In the genomic region with DNA sequence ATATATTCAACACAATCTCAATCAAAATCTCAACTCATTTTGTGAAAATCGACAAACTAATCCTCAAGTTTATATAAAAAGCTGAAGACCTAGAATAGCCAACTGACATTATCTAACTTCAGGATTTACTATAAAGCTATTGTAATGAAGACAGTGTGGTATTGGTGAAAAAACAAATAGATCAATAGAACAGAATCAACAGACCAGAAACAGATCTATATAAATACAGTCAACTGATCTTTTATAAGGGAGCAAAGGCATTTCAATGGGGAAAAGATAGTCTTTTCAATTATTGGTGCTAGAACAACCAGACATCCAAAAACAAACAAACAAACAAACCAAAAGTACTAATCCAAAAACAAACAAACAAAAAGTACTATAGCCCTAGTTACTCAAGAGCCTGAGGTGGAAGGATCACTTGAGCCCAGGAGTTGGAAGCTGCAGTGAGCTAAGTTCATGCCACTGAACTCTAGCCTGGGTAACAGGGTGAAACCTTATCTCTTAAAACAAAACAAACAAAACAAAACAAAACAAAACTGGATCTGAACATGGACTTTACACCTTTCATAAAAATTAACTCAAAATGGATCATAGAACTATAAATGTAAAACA, we compare ENCODE assay signal across 1 cellular context.
TF ChIP-seq lines count a peak whose summit lies in the region.

No MANE protein-coding gene starts in this region.

TF ChIP-seq in K562, 482 proteins besides CTCF, POLR2A, EP300 and RAD21 (continued from another document):
- TF ChIP-seq, protein P1, sequence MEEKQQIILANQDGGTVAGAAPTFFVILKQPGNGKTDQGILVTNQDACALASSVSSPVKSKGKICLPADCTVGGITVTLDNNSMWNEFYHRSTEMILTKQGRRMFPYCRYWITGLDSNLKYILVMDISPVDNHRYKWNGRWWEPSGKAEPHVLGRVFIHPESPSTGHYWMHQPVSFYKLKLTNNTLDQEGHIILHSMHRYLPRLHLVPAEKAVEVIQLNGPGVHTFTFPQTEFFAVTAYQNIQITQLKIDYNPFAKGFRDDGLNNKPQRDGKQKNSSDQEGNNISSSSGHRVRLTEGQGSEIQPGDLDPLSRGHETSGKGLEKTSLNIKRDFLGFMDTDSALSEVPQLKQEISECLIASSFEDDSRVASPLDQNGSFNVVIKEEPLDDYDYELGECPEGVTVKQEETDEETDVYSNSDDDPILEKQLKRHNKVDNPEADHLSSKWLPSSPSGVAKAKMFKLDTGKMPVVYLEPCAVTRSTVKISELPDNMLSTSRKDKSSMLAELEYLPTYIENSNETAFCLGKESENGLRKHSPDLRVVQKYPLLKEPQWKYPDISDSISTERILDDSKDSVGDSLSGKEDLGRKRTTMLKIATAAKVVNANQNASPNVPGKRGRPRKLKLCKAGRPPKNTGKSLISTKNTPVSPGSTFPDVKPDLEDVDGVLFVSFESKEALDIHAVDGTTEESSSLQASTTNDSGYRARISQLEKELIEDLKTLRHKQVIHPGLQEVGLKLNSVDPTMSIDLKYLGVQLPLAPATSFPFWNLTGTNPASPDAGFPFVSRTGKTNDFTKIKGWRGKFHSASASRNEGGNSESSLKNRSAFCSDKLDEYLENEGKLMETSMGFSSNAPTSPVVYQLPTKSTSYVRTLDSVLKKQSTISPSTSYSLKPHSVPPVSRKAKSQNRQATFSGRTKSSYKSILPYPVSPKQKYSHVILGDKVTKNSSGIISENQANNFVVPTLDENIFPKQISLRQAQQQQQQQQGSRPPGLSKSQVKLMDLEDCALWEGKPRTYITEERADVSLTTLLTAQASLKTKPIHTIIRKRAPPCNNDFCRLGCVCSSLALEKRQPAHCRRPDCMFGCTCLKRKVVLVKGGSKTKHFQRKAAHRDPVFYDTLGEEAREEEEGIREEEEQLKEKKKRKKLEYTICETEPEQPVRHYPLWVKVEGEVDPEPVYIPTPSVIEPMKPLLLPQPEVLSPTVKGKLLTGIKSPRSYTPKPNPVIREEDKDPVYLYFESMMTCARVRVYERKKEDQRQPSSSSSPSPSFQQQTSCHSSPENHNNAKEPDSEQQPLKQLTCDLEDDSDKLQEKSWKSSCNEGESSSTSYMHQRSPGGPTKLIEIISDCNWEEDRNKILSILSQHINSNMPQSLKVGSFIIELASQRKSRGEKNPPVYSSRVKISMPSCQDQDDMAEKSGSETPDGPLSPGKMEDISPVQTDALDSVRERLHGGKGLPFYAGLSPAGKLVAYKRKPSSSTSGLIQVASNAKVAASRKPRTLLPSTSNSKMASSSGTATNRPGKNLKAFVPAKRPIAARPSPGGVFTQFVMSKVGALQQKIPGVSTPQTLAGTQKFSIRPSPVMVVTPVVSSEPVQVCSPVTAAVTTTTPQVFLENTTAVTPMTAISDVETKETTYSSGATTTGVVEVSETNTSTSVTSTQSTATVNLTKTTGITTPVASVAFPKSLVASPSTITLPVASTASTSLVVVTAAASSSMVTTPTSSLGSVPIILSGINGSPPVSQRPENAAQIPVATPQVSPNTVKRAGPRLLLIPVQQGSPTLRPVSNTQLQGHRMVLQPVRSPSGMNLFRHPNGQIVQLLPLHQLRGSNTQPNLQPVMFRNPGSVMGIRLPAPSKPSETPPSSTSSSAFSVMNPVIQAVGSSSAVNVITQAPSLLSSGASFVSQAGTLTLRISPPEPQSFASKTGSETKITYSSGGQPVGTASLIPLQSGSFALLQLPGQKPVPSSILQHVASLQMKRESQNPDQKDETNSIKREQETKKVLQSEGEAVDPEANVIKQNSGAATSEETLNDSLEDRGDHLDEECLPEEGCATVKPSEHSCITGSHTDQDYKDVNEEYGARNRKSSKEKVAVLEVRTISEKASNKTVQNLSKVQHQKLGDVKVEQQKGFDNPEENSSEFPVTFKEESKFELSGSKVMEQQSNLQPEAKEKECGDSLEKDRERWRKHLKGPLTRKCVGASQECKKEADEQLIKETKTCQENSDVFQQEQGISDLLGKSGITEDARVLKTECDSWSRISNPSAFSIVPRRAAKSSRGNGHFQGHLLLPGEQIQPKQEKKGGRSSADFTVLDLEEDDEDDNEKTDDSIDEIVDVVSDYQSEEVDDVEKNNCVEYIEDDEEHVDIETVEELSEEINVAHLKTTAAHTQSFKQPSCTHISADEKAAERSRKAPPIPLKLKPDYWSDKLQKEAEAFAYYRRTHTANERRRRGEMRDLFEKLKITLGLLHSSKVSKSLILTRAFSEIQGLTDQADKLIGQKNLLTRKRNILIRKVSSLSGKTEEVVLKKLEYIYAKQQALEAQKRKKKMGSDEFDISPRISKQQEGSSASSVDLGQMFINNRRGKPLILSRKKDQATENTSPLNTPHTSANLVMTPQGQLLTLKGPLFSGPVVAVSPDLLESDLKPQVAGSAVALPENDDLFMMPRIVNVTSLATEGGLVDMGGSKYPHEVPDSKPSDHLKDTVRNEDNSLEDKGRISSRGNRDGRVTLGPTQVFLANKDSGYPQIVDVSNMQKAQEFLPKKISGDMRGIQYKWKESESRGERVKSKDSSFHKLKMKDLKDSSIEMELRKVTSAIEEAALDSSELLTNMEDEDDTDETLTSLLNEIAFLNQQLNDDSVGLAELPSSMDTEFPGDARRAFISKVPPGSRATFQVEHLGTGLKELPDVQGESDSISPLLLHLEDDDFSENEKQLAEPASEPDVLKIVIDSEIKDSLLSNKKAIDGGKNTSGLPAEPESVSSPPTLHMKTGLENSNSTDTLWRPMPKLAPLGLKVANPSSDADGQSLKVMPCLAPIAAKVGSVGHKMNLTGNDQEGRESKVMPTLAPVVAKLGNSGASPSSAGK (IDR thresholded peaks at IDR 0.05) = no peak
- TF ChIP-seq TRIM28 (IDR thresholded peaks at IDR 0.05) (no peak), RBBP5 (IDR thresholded peaks at IDR 0.05; ENCODE audit: borderline replicate concordance, insufficient read depth, low read length, poor library complexity, severe bottlenecking) (no peak), MCM3 (IDR thresholded peaks at IDR 0.05) (no peak), RBM34 (IDR thresholded peaks at IDR 0.05; ENCODE audit: borderline replicate concordance, insufficient read depth, low read length) (no peak), SMARCA5 (IDR thresholded peaks at IDR 0.05) (no peak), ZKSCAN1 (IDR thresholded peaks at IDR 0.05; ENCODE audit: low read depth, low read length) (no peak), GTF2A2 (tag; IDR thresholded peaks at IDR 0.05) (no peak), TAF1 (IDR thresholded peaks at IDR 0.05; ENCODE audit: control insufficient read depth, extremely low read depth, insufficient read depth, low read length, severe bottlenecking) (no peak), CEBPG (CRISPR knock-in tag; IDR thresholded peaks at IDR 0.05) (no peak), CEBPG (tag; conservative IDR thresholded peaks at IDR 0.05 in 1 of 2, IDR thresholded peaks at IDR 0.05 in 1 of 2) (no peak)
- TF ChIP-seq, protein P2, sequence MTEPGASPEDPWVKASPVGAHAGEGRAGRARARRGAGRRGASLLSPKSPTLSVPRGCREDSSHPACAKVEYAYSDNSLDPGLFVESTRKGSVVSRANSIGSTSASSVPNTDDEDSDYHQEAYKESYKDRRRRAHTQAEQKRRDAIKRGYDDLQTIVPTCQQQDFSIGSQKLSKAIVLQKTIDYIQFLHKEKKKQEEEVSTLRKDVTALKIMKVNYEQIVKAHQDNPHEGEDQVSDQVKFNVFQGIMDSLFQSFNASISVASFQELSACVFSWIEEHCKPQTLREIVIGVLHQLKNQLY (CRISPR knock-in tag; conservative IDR thresholded peaks at IDR 0.05) = no peak
- TF ChIP-seq, protein P3, sequence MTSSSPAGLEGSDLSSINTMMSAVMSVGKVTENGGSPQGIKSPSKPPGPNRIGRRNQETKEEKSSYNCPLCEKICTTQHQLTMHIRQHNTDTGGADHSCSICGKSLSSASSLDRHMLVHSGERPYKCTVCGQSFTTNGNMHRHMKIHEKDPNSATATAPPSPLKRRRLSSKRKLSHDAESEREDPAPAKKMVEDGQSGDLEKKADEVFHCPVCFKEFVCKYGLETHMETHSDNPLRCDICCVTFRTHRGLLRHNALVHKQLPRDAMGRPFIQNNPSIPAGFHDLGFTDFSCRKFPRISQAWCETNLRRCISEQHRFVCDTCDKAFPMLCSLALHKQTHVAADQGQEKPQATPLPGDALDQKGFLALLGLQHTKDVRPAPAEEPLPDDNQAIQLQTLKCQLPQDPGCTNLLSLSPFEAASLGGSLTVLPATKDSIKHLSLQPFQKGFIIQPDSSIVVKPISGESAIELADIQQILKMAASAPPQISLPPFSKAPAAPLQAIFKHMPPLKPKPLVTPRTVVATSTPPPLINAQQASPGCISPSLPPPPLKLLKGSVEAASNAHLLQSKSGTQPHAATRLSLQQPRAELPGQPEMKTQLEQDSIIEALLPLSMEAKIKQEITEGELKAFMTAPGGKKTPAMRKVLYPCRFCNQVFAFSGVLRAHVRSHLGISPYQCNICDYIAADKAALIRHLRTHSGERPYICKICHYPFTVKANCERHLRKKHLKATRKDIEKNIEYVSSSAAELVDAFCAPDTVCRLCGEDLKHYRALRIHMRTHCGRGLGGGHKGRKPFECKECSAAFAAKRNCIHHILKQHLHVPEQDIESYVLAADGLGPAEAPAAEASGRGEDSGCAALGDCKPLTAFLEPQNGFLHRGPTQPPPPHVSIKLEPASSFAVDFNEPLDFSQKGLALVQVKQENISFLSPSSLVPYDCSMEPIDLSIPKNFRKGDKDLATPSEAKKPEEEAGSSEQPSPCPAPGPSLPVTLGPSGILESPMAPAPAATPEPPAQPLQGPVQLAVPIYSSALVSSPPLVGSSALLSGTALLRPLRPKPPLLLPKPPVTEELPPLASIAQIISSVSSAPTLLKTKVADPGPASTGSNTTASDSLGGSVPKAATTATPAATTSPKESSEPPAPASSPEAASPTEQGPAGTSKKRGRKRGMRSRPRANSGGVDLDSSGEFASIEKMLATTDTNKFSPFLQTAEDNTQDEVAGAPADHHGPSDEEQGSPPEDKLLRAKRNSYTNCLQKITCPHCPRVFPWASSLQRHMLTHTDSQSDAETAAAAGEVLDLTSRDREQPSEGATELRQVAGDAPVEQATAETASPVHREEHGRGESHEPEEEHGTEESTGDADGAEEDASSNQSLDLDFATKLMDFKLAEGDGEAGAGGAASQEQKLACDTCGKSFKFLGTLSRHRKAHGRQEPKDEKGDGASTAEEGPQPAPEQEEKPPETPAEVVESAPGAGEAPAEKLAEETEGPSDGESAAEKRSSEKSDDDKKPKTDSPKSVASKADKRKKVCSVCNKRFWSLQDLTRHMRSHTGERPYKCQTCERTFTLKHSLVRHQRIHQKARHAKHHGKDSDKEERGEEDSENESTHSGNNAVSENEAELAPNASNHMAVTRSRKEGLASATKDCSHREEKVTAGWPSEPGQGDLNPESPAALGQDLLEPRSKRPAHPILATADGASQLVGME (CRISPR knock-in tag; IDR thresholded peaks at IDR 0.05) = no peak
- TF ChIP-seq, protein P4, sequence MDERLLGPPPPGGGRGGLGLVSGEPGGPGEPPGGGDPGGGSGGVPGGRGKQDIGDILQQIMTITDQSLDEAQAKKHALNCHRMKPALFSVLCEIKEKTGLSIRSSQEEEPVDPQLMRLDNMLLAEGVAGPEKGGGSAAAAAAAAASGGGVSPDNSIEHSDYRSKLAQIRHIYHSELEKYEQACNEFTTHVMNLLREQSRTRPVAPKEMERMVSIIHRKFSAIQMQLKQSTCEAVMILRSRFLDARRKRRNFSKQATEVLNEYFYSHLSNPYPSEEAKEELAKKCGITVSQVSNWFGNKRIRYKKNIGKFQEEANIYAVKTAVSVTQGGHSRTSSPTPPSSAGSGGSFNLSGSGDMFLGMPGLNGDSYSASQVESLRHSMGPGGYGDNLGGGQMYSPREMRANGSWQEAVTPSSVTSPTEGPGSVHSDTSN (CRISPR knock-in tag; IDR thresholded peaks at IDR 0.05; ENCODE audit: low read depth) = no peak
- TF ChIP-seq, protein P4 (tag; conservative IDR thresholded peaks at IDR 0.05; ENCODE audit: low read depth) = no peak
- TF ChIP-seq, protein P5, sequence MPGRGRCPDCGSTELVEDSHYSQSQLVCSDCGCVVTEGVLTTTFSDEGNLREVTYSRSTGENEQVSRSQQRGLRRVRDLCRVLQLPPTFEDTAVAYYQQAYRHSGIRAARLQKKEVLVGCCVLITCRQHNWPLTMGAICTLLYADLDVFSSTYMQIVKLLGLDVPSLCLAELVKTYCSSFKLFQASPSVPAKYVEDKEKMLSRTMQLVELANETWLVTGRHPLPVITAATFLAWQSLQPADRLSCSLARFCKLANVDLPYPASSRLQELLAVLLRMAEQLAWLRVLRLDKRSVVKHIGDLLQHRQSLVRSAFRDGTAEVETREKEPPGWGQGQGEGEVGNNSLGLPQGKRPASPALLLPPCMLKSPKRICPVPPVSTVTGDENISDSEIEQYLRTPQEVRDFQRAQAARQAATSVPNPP (IDR thresholded peaks at IDR 0.05; ENCODE audit: borderline replicate concordance, insufficient read depth, insufficient read length) = no peak
- TF ChIP-seq, protein P6, sequence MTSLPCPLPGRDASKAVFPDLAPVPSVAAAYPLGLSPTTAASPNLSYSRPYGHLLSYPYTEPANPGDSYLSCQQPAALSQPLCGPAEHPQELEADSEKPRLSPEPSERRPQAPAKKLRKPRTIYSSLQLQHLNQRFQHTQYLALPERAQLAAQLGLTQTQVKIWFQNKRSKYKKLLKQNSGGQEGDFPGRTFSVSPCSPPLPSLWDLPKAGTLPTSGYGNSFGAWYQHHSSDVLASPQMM (CRISPR knock-in tag; IDR thresholded peaks at IDR 0.05) = no peak
